ENCODE assay signal across 23 cellular contexts in genomic region chr2:48445091-48445725, GRCh38. TPM values are rescaled to one million over a fixed set of nuclear protein-coding genes. Genes with fewer than 3 reads are reported as not detected.
DNase-seq lines count a peak whose midpoint lies in the region; ATAC-seq and TF ChIP-seq lines count a peak whose summit lies in the region.
"Had no signal": no experiment of that assay in that cellular context is flagged by ENCODE, and none has a peak within 500 bp of the region (broad histone marks: within the 10 kb centered on the region; RNA-seq: fewer than 3 reads in every experiment).

No MANE protein-coding gene starts in this region.

- peaks cover 7% of the 10 kb centered on the region for H3K36me3 Mint-ChIP-seq in endodermal cell (ENCODE audit: low read depth)

- H3K27ac ChIP-seq in endodermal cell (ENCODE audit: low read depth, low read length) = no peak overlapping the region
- H3K27ac ChIP-seq: 22Rv1, lower lobe of right lung, ovary, tibial artery, WERI-Rb-1 had no signal

- H3K27me3 Mint-ChIP-seq in endodermal cell (ENCODE audit: insufficient read depth) = no peaks in the 10 kb centered on the region
- H3K27me3 Mint-ChIP-seq: activated T-cell treated with anti-CD3 and anti-CD28 coated beads, Interleukin-2, amount 50 U/mL, for 24 hours; stimulated activated naive B cell treated with anti-CD40 and anti-IgM and Interleukin-4, amounts not matched to agents 10 μg/mL and 1 μg/mL and 100 μg/mL, for 72 hours had no signal

- H3K27ac Mint-ChIP-seq in endodermal cell = no peak overlapping the region
- H3K27ac Mint-ChIP-seq: activated T-cell treated with anti-CD3 and anti-CD28 coated beads, Interleukin-2, amount 50 U/mL, for 24 hours; stimulated activated naive B cell treated with anti-CD40 and anti-IgM and Interleukin-4, amounts not matched to agents 10 μg/mL and 1 μg/mL and 100 μg/mL, for 72 hours had no signal

- no peak overlapping the region for H3K9ac ChIP-seq in endodermal cell (ENCODE audit: extremely low read depth, low read length, poor library complexity, severe bottlenecking)

- no peaks in the 10 kb centered on the region for H3K27me3 ChIP-seq in endodermal cell (ENCODE audit: control insufficient read depth, insufficient read depth, low read length, poor library complexity, severe bottlenecking)
- H3K27me3 ChIP-seq: BE2C, ovary, tibial artery had no signal

- WGBS in endodermal cell (ENCODE audit: insufficient coverage in 1 of 2, insufficient read length in 1 of 2), 2 experiments = 96% methylated on average over 3 of the region's 3 CpGs; no CpG with 5 or more reads in 1 of the 2 experiments

- H3K9me3 ChIP-seq in endodermal cell (ENCODE audit: control insufficient read depth, low read length) = no peaks in the 10 kb centered on the region
- H3K9me3 ChIP-seq: BE2C, HAP-1, lower lobe of right lung, ovary, tibial artery had no signal

- H3K4me3 ChIP-seq in NB4 (ENCODE audit: low read depth, low read length) (no peak overlapping the region), endodermal cell (ENCODE audit: low read length) (peak overlapping the region; percentile 61)
- H3K4me3 ChIP-seq: HAP-1, lower lobe of right lung, ovary, tibial artery had no signal

- no peaks in the 10 kb centered on the region for H3K9me3 Mint-ChIP-seq in endodermal cell
- H3K9me3 Mint-ChIP-seq: activated T-cell treated with anti-CD3 and anti-CD28 coated beads, Interleukin-2, amount 50 U/mL, for 24 hours; stimulated activated naive B cell treated with anti-CD40 and anti-IgM and Interleukin-4, amounts not matched to agents 10 μg/mL and 1 μg/mL and 100 μg/mL, for 72 hours had no signal

- ATAC-seq in HG03108 (IDR thresholded peaks at IDR 0.05; ENCODE audit: unreplicated experiment) = no peak
- no peak for ATAC-seq in HG02610 (IDR thresholded peaks at IDR 0.05; ENCODE audit: unreplicated experiment)
- ATAC-seq: lower lobe of right lung; sciatic nerve; stimulated activated naive B cell treated with anti-CD40 and anti-IgM and Interleukin-4, amounts not matched to agents 10 μg/mL and 1 μg/mL and 100 μg/mL, for 72 hours had no signal

- peaks cover 4% of the 10 kb centered on the region for H3K36me3 ChIP-seq in endodermal cell (ENCODE audit: control insufficient read depth, insufficient read depth, low read length)
- H3K36me3 ChIP-seq: BE2C, HAP-1, lower lobe of right lung, ovary, tibial artery, WERI-Rb-1 had no signal

- TF ChIP-seq CTCF in NB4 (IDR thresholded peaks at IDR 0.05; ENCODE audit: low read depth, low read length) = no peak
- TF ChIP-seq CTCF in endodermal cell (conservative IDR thresholded peaks at IDR 0.05) = no peak

- no peak for TF ChIP-seq POLR2A in NB4 (IDR thresholded peaks at IDR 0.05; ENCODE audit: extremely low read depth, insufficient read length)

- peaks cover 11% of the 10 kb centered on the region for H3K4me1 ChIP-seq in endodermal cell (ENCODE audit: control insufficient read depth, insufficient read depth, low read length)
- H3K4me1 ChIP-seq: BE2C had no signal

- DNase-seq in DMS53 (lab: John Stamatoyannopoulos, UW) = peak; percentile 45
- no peak for DNase-seq in DMS53 treated with DMSO at 0.1 percent for 48 hours (lab: John Stamatoyannopoulos, UW; ENCODE audit: unreplicated experiment)
- DNase-seq in NB4 (ENCODE audit: low read depth) = peak; percentile 17
- no peak for DNase-seq in endodermal cell
- DNase-seq in renal cortical epithelial cell (ENCODE audit: low read depth) = peak; percentile 21
- no peak for DNase-seq in NCI-H146 (lab: John Stamatoyannopoulos, UW)
- DNase-seq: activated CD4-positive, alpha-beta T cell treated with anti-CD3 and anti-CD28 coated beads, Interleukin-2, amount 50 U/mL, for 48 hours; activated naive CD4-positive, alpha-beta T cell treated with anti-CD3 and anti-CD28 coated beads, Interleukin-2, amount 50 U/mL, for 16 hours; activated T-cell treated with anti-CD3 and anti-CD28 coated beads, Interleukin-2, amount 50 U/mL, for 24 hours; BE2C; GF-D8; lower lobe of right lung; NCI-H2029; ovary; SIG-M5; stimulated activated naive B cell treated with anti-CD40 and anti-IgM and Interleukin-4, amounts not matched to agents 10 μg/mL and 1 μg/mL and 100 μg/mL, for 72 hours; tibial artery; WERI-Rb-1 had no signal

- no peak overlapping the region for H3K4me3 Mint-ChIP-seq in endodermal cell
- H3K4me3 Mint-ChIP-seq: activated T-cell treated with anti-CD3 and anti-CD28 coated beads, Interleukin-2, amount 50 U/mL, for 24 hours; stimulated activated naive B cell treated with anti-CD40 and anti-IgM and Interleukin-4, amounts not matched to agents 10 μg/mL and 1 μg/mL and 100 μg/mL, for 72 hours had no signal

- peaks cover 13% of the 10 kb centered on the region for H3K4me1 Mint-ChIP-seq in endodermal cell

RNA-seq across cellular contexts. Expression of gene PPP1R21, which starts 4.6 kb away (rescaled TPM):
- total RNA-seq in endodermal cell = 10 to 100 TPM; 26.1 to 39.0 TPM
- 18.9 TPM for polyA plus RNA-seq in endodermal cell (2013, experiment 1 of 2)
- 19.3 TPM for polyA plus RNA-seq in endodermal cell (2013, experiment 2 of 2)
- total RNA-seq in renal cortical epithelial cell = 24.0 and 49.9 TPM in 2 replicates

Comparison
In these comparisons a context has a peak if more than half of its experiments do, and no peak if none do; other contexts are left out.
1. DNase-seq: peak in DMS53 (single experiment), NB4 (single experiment) and renal cortical epithelial cell (single experiment); none in DMS53 treated with DMSO at 0.1 percent for 48 hours (single experiment), endodermal cell (single experiment) and NCI-H146 (single experiment).